ENCODE assay signal across 25 cellular contexts in the genomic region with DNA sequence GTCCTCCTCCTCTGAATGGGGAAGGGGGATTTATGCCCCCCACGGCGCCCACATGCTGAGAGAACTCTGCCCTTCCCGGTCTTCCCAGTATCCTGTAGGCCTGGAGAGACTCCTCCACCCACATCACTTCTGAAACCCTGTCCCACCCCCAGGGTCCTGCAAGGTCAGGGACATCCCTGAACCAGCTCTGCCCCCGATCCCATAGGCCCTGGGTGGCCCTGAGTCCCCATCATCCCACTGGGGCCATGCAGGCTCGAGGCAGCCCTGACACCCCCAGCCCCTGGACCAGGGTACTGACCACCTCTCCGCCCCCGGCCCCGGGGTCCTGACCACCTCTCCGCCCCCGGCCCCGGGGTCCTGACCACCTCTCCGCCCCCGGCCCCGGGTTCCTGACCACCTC. TPM values are rescaled to one million over a fixed set of nuclear protein-coding genes. Genes with fewer than 3 reads are reported as not detected.
"Had no signal": no experiment of that assay in that cellular context is flagged by ENCODE, and none has a peak within 500 bp of the region (broad histone marks: within the 10 kb centered on the region; RNA-seq: fewer than 3 reads in every experiment).

No MANE protein-coding gene starts in this region.

- H3K9me3 ChIP-seq: ovary, psoas muscle, right lobe of liver, sigmoid colon, thoracic aorta, thyroid gland, vagina had no signal

- DNase-seq: naive B cell; naive thymus-derived CD8-positive, alpha-beta T cell; nephron progenitor cell; psoas muscle; sigmoid colon; small intestine; stimulated activated CD4-positive, alpha-beta T cell treated with anti-CD3 and anti-CD28 coated beads, Interleukin-15, amount 100 ng/mL, for 24 hours; stimulated activated CD4-positive, alpha-beta T cell treated with anti-CD3 and anti-CD28 coated beads, Interleukin-2, amount 100 ng/mL, for 24 hours; stimulated activated CD4-positive, alpha-beta T cell treated with anti-CD3 and anti-CD28 coated beads, Interleukin-2, amount 100 ng/mL, for 48 hours; stimulated activated CD4-positive, alpha-beta T cell treated with anti-CD3 and anti-CD28 coated beads, Interleukin-4, amount 100 ng/mL, for 24 hours; stimulated activated naive B cell treated with anti-CD40 and anti-IgM and Interleukin-4, amounts not matched to agents 10 μg/mL and 1 μg/mL and 100 μg/mL, for 72 hours; stimulated activated naive CD4-positive, alpha-beta T cell treated with Interleukin-2 at 50 U/mL for 16 hours; stomach; thyroid gland; trophoblast cell had no signal

- H3K4me3 ChIP-seq: ovary, psoas muscle, right lobe of liver, sigmoid colon, stomach, thoracic aorta, thyroid gland, tibial nerve, upper lobe of left lung, vagina had no signal

- H3K27me3 ChIP-seq: ovary, right lobe of liver, thyroid gland, tibial nerve, upper lobe of left lung, vagina had no signal

- H3K36me3 ChIP-seq: neutrophil, ovary, right lobe of liver, sigmoid colon, stomach, thoracic aorta, thyroid gland, upper lobe of left lung, vagina had no signal

- H3K27ac ChIP-seq: neutrophil, ovary, parathyroid adenoma, psoas muscle, right lobe of liver, sigmoid colon, stomach, thoracic aorta, thyroid gland, tibial nerve, upper lobe of left lung, vagina had no signal

- H3K4me1 ChIP-seq: parathyroid adenoma, psoas muscle, right lobe of liver, sigmoid colon, stomach, thyroid gland, tibial nerve, upper lobe of left lung, vagina had no signal

- ATAC-seq: naive thymus-derived CD8-positive, alpha-beta T cell; natural killer cell treated with Interleukin-12 subunit alpha and Interleukin-12 subunit beta and Interleukin-15 and Interleukin-18, amount 100 ng/mL, for 72 hours; psoas muscle; right lobe of liver; stimulated activated effector memory CD8-positive, alpha-beta T cell treated with anti-CD3 and anti-CD28 coated beads, Interleukin-12 subunit alpha, Interleukin-12 subunit beta, amount 100 ng/mL, for 72 hours; stimulated activated naive B cell treated with anti-CD40 and anti-IgM and Interleukin-4, amounts not matched to agents 10 μg/mL and 1 μg/mL and 100 μg/mL, for 72 hours had no signal

RNA-seq across cellular contexts. Expression of gene PKP3, which starts 13.0 kb away (rescaled TPM):
- total RNA-seq: natural killer cell treated with Interleukin-12 subunit alpha and Interleukin-12 subunit beta and Interleukin-15 and Interleukin-18, amount 100 ng/mL, for 72 hours had no signal
